Comparison of ENCODE assay signal across 1 cellular context in genomic region chr9:19231126-19232035, GRCh38.
TF ChIP-seq lines count a peak whose summit lies in the region.

No MANE protein-coding gene starts in this region.

TF ChIP-seq in H1, 55 proteins besides CTCF, POLR2A, EP300 and RAD21 (continued from another document):
- TF ChIP-seq SIN3A (conservative IDR thresholded peaks at IDR 0.05 in 1 of 2, IDR thresholded peaks at IDR 0.05 in 1 of 2; ENCODE audit: low read depth in 1 of 2, low read length in 2 of 2), result 0 out of 4 replicates have a peak, but pooled peaks have one; percentile 60 to 73
- TF ChIP-seq ZNF274 (IDR thresholded peaks at IDR 0.05; ENCODE audit: borderline replicate concordance, extremely low read depth, low read length), result no peak
- no peak for TF ChIP-seq HDAC6 (IDR thresholded peaks at IDR 0.05; ENCODE audit: low read depth, low read length)
- TF ChIP-seq KDM4A (IDR thresholded peaks at IDR 0.05; ENCODE audit: low read depth, low read length, severe bottlenecking), result peak; percentile 27
- TF ChIP-seq CHD1 (IDR thresholded peaks at IDR 0.05; ENCODE audit: low read depth, low read length), result no peak
- TF ChIP-seq KDM5A (IDR thresholded peaks at IDR 0.05; ENCODE audit: low read length), result no peak
